30 cellular contexts compared by ENCODE assay signal in genomic region chr17:63137163-63137562, GRCh38.
"Had no signal": no experiment of that assay in that cellular context is flagged by ENCODE, and none has a peak within 500 bp of the region (broad histone marks: within the 10 kb centered on the region; RNA-seq: fewer than 3 reads in every experiment).

No MANE protein-coding gene starts in this region.

- H3K9me3 Mint-ChIP-seq: mesothelial cell of epicardium; naive B cell; natural killer cell treated with Interleukin-12 subunit alpha and Interleukin-12 subunit beta and Interleukin-15 and Interleukin-18, amount 100 ng/mL, for 72 hours; neural crest cell; stimulated activated naive B cell treated with anti-CD40 and anti-IgM and Interleukin-4, amounts not matched to agents 10 μg/mL and 1 μg/mL and 100 μg/mL, for 72 hours had no signal

- H3K36me3 ChIP-seq: heart right ventricle, neutrophil, ovary, prostate gland, stomach, thyroid gland, transverse colon, upper lobe of left lung, vagina had no signal

- H3K27me3 Mint-ChIP-seq: naive B cell; natural killer cell treated with Interleukin-12 subunit alpha and Interleukin-12 subunit beta and Interleukin-15 and Interleukin-18, amount 100 ng/mL, for 72 hours; stimulated activated naive B cell treated with anti-CD40 and anti-IgM and Interleukin-4, amounts not matched to agents 10 μg/mL and 1 μg/mL and 100 μg/mL, for 72 hours had no signal

- H3K4me3 ChIP-seq: heart right ventricle, hepatocyte, lung, ovary, prostate gland, skin epidermis, stomach, testis, thyroid gland, transverse colon, upper lobe of left lung, vagina had no signal

- H3K36me3 Mint-ChIP-seq: mesothelial cell of epicardium; naive B cell; natural killer cell treated with Interleukin-12 subunit alpha and Interleukin-12 subunit beta and Interleukin-15 and Interleukin-18, amount 100 ng/mL, for 72 hours; stimulated activated naive B cell treated with anti-CD40 and anti-IgM and Interleukin-4, amounts not matched to agents 10 μg/mL and 1 μg/mL and 100 μg/mL, for 72 hours had no signal

- H3K27ac Mint-ChIP-seq: natural killer cell treated with Interleukin-12 subunit alpha and Interleukin-12 subunit beta and Interleukin-15 and Interleukin-18, amount 100 ng/mL, for 72 hours; stimulated activated naive B cell treated with anti-CD40 and anti-IgM and Interleukin-4, amounts not matched to agents 10 μg/mL and 1 μg/mL and 100 μg/mL, for 72 hours had no signal

- H3K9me3 ChIP-seq: heart right ventricle, neutrophil, ovary, prostate gland, stomach, testis, thyroid gland, transverse colon, upper lobe of left lung, vagina had no signal

- H3K4me3 Mint-ChIP-seq: mesothelial cell of epicardium; naive B cell; natural killer cell treated with Interleukin-12 subunit alpha and Interleukin-12 subunit beta and Interleukin-15 and Interleukin-18, amount 100 ng/mL, for 72 hours; stimulated activated naive B cell treated with anti-CD40 and anti-IgM and Interleukin-4, amounts not matched to agents 10 μg/mL and 1 μg/mL and 100 μg/mL, for 72 hours had no signal

- DNase-seq: heart right ventricle; kidney glomerular epithelial cell; left cardiac atrium; naive B cell; ovary; posterior cingulate gyrus; retina; right cardiac atrium; stimulated activated CD4-positive, alpha-beta T cell treated with anti-CD3 and anti-CD28 coated beads, Interleukin-12 subunit alpha, Interleukin-12 subunit beta, amount 100 ng/mL, for 4 hours; stimulated activated CD4-positive, alpha-beta T cell treated with anti-CD3 and anti-CD28 coated beads, Interleukin-15, amount 100 ng/mL, for 24 hours; stimulated activated CD4-positive, alpha-beta T cell treated with anti-CD3 and anti-CD28 coated beads, Interleukin-2, amount 100 ng/mL, for 24 hours; stimulated activated CD4-positive, alpha-beta T cell treated with anti-CD3 and anti-CD28 coated beads, Interleukin-4, amount 100 ng/mL, for 1 hour; stimulated activated naive B cell treated with anti-CD40 and anti-IgM and Interleukin-4, amounts not matched to agents 10 μg/mL and 1 μg/mL and 100 μg/mL, for 72 hours; stimulated activated naive CD8-positive, alpha-beta T cell treated with anti-CD3 and anti-CD28 coated beads, Interleukin-15, Interleukin-2, amounts not matched to agents 100 U/mL and 50 U/mL, for 24 hours; stomach; testis; transverse colon; upper lobe of left lung had no signal

- H3K4me1 ChIP-seq: prostate gland, vagina had no signal

- H3K27ac ChIP-seq: heart right ventricle, hepatocyte, neutrophil, ovary, prostate gland, skin epidermis, stomach, testis, thyroid gland, transverse colon, upper lobe of left lung, vagina had no signal

- ATAC-seq: heart right ventricle; left cardiac atrium; left lobe of liver; natural killer cell treated with Interleukin-12 subunit alpha and Interleukin-12 subunit beta and Interleukin-15 and Interleukin-18, amount 100 ng/mL, for 72 hours; right cardiac atrium; sciatic nerve; stimulated activated naive B cell treated with anti-CD40 and anti-IgM and Interleukin-4, amounts not matched to agents 10 μg/mL and 1 μg/mL and 100 μg/mL, for 72 hours; stimulated activated naive CD8-positive, alpha-beta T cell treated with anti-CD3 and anti-CD28 coated beads, Interleukin-15, Interleukin-2, amounts not matched to agents 100 U/mL and 50 U/mL, for 24 hours had no signal

- H3K27me3 ChIP-seq: heart right ventricle, hepatocyte, neutrophil, ovary, stomach, testis, thyroid gland, transverse colon, upper lobe of left lung, vagina had no signal
